17 cellular contexts compared by ENCODE assay signal in genomic region chr9:123234853-123235252, GRCh38. TPM values are rescaled to one million over a fixed set of nuclear protein-coding genes. Genes with fewer than 3 reads are reported as not detected.
DNase-seq lines count a peak whose midpoint lies in the region; ATAC-seq and TF ChIP-seq lines count a peak whose summit lies in the region.
"Had no signal": no experiment of that assay in that cellular context is flagged by ENCODE, and none has a peak within 500 bp of the region (broad histone marks: within the 10 kb centered on the region; RNA-seq: fewer than 3 reads in every experiment).

No MANE protein-coding gene starts in this region.

- H3K4me3 ChIP-seq in OCI-LY7 (ENCODE audit: low read depth, low read length, poor library complexity, severe bottlenecking): peak overlapping the region; percentile 39
- H3K4me3 ChIP-seq: heart left ventricle, uterus had no signal

- ATAC-seq in GM19328 (IDR thresholded peaks at IDR 0.05; ENCODE audit: unreplicated experiment): peak; percentile 42
- peak; percentile 60 for ATAC-seq in HG02938 (IDR thresholded peaks at IDR 0.05; ENCODE audit: unreplicated experiment)
- no peak for ATAC-seq in sciatic nerve
- no peak for ATAC-seq in left lobe of liver
- ATAC-seq: activated CD4-positive, alpha-beta T cell treated with anti-CD3 and anti-CD28 coated beads for 36 hours; heart left ventricle had no signal

- peaks cover 92% of the 10 kb centered on the region for H3K79me2 ChIP-seq in OCI-LY7 (ENCODE audit: insufficient read depth, low read depth, low read length)

- H3K9me2 ChIP-seq in OCI-LY7 (ENCODE audit: insufficient read depth, low read length): no peaks in the 10 kb centered on the region

- POLR2A ChIA-PET in OCI-LY7 (lab: Charles Lee): interaction anchor here (0.6 to 1.5 kb wide), 16 partner anchors 10 to 149 kb away, joined by 3 to 9 read pairs (median 5); no protein-coding TSS in a partner anchor

- no peaks in the 10 kb centered on the region; the same call in 1 of the 2 replicates for H4K20me1 ChIP-seq in OCI-LY7 (ENCODE audit: insufficient read depth, low read length)

- peaks cover 48% of the 10 kb centered on the region for H3K36me3 ChIP-seq in OCI-LY7 (ENCODE audit: insufficient read depth, low read length)
- H3K36me3 ChIP-seq: heart left ventricle, uterus had no signal

- no TSS peak for BruUV-seq in OCI-LY7 (replicated peaks; lab: Mats Ljungman, UMichigan)

- peak overlapping the region; percentile 51 for H3K4me2 ChIP-seq in OCI-LY7 (ENCODE audit: low read length)

- intact Hi-C loops in OCI-LY7 (cut with micrococcal nuclease; ENCODE audit: unreplicated experiment): loop anchor here (2.0 to 5.0 kb wide), 4 partner anchors 34 to 104 kb away; partner anchors contain the start of gene STRBP
- intact Hi-C loops in sciatic nerve (cut with DNase I): no loop called here

- TF ChIP-seq CTCF in GM10266 (IDR thresholded peaks at IDR 0.05; ENCODE audit: control insufficient read depth, insufficient read depth, low read depth, missing control alignments) (no peak), OCI-LY7 (conservative IDR thresholded peaks at IDR 0.05; ENCODE audit: low read length) (no peak)

- DNase-seq in GM10266 (ENCODE audit: extremely low spot score) (peak; percentile 40), OCI-LY7 (ENCODE audit: low spot score) (peak; percentile 81), sciatic nerve (ENCODE audit: low spot score) (no peak), pons (ENCODE audit: low spot score) (no peak), SHP77 (lab: John Stamatoyannopoulos, UW) (no peak), left lobe of liver (ENCODE audit: low spot score) (no peak)
- DNase-seq: activated CD4-positive, alpha-beta T cell treated with anti-CD3 and anti-CD28 coated beads for 36 hours; activated T-cell treated with anti-CD3 and anti-CD28 coated beads, Interleukin-2, amount 50 U/mL, for 24 hours; amniotic stem cell; DMS 273 treated with DMSO at 0.1 percent for 48 hours; heart left ventricle; kidney; NCI-H1105 treated with DMSO at 0.1 percent for 48 hours; uterus had no signal

- CTCF ChIA-PET in OCI-LY7 (lab: Charles Lee; ENCODE audit: unreplicated experiment): interaction anchor here (0.6 kb wide), 1 partner anchor 115 kb away, joined by 3 read pairs; no protein-coding TSS in a partner anchor

- H3K4me1 ChIP-seq in OCI-LY7 (ENCODE audit: insufficient read depth, low read length, poor library complexity, severe bottlenecking): peaks cover 93% of the 10 kb centered on the region
- H3K4me1 ChIP-seq: uterus had no signal

- no peak overlapping the region for H2AFZ ChIP-seq in OCI-LY7 (ENCODE audit: low read length)

- H3K9me3 ChIP-seq in OCI-LY7 (ENCODE audit: low read length): peaks cover 8% of the 10 kb centered on the region; the same call in 1 of the 2 replicates
- H3K9me3 ChIP-seq: heart left ventricle, uterus had no signal

- H3K27ac ChIP-seq in OCI-LY7 (ENCODE audit: low read depth, low read length, poor library complexity, severe bottlenecking): peak overlapping the region; percentile 88
- H3K27ac ChIP-seq: epithelial cell of prostate, heart left ventricle, uterus had no signal

RNA-seq across cellular contexts. Expression of gene STRBP, which starts 33.5 kb away (rescaled TPM):
- 82.8 and 96.0 TPM in 2 replicates for total RNA-seq in OCI-LY7 (2014; rRNA removed; shearing (Covaris generic))
- 179 and 184 TPM in 2 replicates for total RNA-seq in OCI-LY7 (2022)
- 13.0 TPM for total RNA-seq in sciatic nerve
- 10.1 TPM for total RNA-seq in left lobe of liver

Comparison
In these comparisons a context has a peak if more than half of its experiments do, and no peak if none do; other contexts are left out.
1. DNase-seq: peak in GM10266 (single experiment) and OCI-LY7 (single experiment); none in sciatic nerve (single experiment), pons (single experiment), SHP77 (0 of 2) and left lobe of liver (single experiment).
2. ATAC-seq: peak in GM19328 (single experiment) and HG02938 (single experiment); none in sciatic nerve (single experiment) and left lobe of liver (single experiment).